1 cellular context compared by ENCODE assay signal in the genomic region with DNA sequence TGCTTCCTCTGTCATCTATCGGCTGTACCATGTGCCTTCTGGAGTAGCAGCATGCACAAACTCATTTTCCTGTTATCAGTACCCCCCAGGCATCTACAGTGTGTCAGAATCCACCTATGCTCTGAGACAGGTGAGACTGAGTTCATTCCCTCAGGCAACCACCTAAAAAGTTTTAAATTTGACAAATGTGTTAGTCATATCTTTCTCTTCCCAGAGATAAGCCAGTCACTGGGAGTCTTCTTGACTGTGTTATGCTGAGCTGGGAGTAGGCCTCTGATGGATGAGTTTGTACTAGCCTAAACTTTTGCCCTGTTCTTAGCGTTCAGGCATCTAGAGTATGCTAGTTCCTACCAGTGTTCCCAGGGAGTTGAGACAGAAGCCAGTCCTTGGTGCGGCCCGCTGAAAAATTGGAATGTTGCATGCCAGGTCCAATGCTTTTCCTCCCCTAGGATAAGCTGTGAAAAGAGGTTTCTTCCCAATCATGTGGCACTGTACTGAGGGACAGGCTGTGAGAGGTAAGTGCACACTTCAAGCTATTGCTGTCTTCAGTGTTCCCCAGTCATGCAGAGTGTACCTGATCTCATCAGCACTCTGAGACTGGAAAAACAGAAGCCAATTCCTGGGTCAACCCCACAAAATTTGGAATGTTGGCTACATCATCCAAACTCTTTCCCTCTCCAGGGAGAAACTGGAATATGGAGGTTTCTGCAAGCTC.
TF ChIP-seq lines count a peak whose summit lies in the region.

No MANE protein-coding gene starts in this region.

TF ChIP-seq in GM23338, 12 proteins besides CTCF, POLR2A, EP300 and RAD21:
- TF ChIP-seq, protein P1, sequence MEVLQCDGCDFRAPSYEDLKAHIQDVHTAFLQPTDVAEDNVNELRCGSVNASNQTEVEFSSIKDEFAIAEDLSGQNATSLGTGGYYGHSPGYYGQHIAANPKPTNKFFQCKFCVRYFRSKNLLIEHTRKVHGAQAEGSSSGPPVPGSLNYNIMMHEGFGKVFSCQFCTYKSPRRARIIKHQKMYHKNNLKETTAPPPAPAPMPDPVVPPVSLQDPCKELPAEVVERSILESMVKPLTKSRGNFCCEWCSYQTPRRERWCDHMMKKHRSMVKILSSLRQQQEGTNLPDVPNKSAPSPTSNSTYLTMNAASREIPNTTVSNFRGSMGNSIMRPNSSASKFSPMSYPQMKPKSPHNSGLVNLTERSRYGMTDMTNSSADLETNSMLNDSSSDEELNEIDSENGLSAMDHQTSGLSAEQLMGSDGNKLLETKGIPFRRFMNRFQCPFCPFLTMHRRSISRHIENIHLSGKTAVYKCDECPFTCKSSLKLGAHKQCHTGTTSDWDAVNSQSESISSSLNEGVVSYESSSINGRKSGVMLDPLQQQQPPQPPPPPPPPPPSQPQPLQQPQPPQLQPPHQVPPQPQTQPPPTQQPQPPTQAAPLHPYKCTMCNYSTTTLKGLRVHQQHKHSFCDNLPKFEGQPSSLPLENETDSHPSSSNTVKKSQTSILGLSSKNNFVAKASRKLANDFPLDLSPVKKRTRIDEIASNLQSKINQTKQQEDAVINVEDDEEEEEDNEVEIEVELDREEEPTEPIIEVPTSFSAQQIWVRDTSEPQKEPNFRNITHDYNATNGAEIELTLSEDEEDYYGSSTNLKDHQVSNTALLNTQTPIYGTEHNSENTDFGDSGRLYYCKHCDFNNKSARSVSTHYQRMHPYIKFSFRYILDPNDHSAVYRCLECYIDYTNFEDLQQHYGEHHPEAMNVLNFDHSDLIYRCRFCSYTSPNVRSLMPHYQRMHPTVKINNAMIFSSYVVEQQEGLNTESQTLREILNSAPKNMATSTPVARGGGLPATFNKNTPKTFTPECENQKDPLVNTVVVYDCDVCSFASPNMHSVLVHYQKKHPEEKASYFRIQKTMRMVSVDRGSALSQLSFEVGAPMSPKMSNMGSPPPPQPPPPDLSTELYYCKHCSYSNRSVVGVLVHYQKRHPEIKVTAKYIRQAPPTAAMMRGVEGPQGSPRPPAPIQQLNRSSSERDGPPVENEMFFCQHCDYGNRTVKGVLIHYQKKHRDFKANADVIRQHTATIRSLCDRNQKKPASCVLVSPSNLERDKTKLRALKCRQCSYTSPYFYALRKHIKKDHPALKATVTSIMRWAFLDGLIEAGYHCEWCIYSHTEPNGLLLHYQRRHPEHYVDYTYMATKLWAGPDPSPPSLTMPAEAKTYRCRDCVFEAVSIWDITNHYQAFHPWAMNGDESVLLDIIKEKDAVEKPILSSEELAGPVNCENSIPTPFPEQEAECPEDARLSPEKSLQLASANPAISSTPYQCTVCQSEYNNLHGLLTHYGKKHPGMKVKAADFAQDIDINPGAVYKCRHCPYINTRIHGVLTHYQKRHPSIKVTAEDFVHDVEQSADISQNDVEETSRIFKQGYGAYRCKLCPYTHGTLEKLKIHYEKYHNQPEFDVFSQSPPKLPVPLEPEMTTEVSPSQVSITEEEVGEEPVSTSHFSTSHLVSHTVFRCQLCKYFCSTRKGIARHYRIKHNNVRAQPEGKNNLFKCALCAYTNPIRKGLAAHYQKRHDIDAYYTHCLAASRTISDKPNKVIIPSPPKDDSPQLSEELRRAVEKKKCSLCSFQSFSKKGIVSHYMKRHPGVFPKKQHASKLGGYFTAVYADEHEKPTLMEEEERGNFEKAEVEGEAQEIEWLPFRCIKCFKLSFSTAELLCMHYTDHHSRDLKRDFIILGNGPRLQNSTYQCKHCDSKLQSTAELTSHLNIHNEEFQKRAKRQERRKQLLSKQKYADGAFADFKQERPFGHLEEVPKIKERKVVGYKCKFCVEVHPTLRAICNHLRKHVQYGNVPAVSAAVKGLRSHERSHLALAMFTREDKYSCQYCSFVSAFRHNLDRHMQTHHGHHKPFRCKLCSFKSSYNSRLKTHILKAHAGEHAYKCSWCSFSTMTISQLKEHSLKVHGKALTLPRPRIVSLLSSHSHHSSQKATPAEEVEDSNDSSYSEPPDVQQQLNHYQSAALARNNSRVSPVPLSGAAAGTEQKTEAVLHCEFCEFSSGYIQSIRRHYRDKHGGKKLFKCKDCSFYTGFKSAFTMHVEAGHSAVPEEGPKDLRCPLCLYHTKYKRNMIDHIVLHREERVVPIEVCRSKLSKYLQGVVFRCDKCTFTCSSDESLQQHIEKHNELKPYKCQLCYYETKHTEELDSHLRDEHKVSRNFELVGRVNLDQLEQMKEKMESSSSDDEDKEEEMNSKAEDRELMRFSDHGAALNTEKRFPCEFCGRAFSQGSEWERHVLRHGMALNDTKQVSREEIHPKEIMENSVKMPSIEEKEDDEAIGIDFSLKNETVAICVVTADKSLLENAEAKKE (CRISPR knock-in tag; IDR thresholded peaks at IDR 0.05) = no peak
- TF ChIP-seq CREB1 (CRISPR knock-in tag; IDR thresholded peaks at IDR 0.05; ENCODE audit: low read depth) = no peak
- TF ChIP-seq JUNB (IDR thresholded peaks at IDR 0.05; ENCODE audit: unreplicated experiment) = no peak
- TF ChIP-seq EZH2phosphoT487 (IDR thresholded peaks at IDR 0.05; ENCODE audit: unreplicated experiment) = no peak
- TF ChIP-seq ZNF331 (CRISPR knock-in tag; IDR thresholded peaks at IDR 0.05; ENCODE audit: low read depth) = no peak
- TF ChIP-seq NANOG (IDR thresholded peaks at IDR 0.05; ENCODE audit: borderline replicate concordance) = no peak
- TF ChIP-seq EZH2 (IDR thresholded peaks at IDR 0.05; ENCODE audit: low read depth, unreplicated experiment) = no peak
- no peak for TF ChIP-seq ETS1 (IDR thresholded peaks at IDR 0.05)
- TF ChIP-seq POLR2AphosphoS5 (IDR thresholded peaks at IDR 0.05; ENCODE audit: low read depth) = no peak
- no peak for TF ChIP-seq ZNF114 (CRISPR knock-in tag; IDR thresholded peaks at IDR 0.05)
- TF ChIP-seq, protein P2, sequence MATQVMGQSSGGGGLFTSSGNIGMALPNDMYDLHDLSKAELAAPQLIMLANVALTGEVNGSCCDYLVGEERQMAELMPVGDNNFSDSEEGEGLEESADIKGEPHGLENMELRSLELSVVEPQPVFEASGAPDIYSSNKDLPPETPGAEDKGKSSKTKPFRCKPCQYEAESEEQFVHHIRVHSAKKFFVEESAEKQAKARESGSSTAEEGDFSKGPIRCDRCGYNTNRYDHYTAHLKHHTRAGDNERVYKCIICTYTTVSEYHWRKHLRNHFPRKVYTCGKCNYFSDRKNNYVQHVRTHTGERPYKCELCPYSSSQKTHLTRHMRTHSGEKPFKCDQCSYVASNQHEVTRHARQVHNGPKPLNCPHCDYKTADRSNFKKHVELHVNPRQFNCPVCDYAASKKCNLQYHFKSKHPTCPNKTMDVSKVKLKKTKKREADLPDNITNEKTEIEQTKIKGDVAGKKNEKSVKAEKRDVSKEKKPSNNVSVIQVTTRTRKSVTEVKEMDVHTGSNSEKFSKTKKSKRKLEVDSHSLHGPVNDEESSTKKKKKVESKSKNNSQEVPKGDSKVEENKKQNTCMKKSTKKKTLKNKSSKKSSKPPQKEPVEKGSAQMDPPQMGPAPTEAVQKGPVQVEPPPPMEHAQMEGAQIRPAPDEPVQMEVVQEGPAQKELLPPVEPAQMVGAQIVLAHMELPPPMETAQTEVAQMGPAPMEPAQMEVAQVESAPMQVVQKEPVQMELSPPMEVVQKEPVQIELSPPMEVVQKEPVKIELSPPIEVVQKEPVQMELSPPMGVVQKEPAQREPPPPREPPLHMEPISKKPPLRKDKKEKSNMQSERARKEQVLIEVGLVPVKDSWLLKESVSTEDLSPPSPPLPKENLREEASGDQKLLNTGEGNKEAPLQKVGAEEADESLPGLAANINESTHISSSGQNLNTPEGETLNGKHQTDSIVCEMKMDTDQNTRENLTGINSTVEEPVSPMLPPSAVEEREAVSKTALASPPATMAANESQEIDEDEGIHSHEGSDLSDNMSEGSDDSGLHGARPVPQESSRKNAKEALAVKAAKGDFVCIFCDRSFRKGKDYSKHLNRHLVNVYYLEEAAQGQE (IDR thresholded peaks at IDR 0.05; ENCODE audit: unreplicated experiment) = no peak
- no peak for TF ChIP-seq STAT1 (IDR thresholded peaks at IDR 0.05; ENCODE audit: unreplicated experiment)
